Comparison of ENCODE assay signal across 24 cellular contexts in genomic region chr14:44154889-44155288, GRCh38.
DNase-seq lines count a peak whose midpoint lies in the region; ATAC-seq and TF ChIP-seq lines count a peak whose summit lies in the region.
"Had no signal": no experiment of that assay in that cellular context is flagged by ENCODE, and none has a peak within 500 bp of the region (broad histone marks: within the 10 kb centered on the region; RNA-seq: fewer than 3 reads in every experiment).

No MANE protein-coding gene starts in this region.

- H3K27me3 ChIP-seq in sigmoid colon, result no peaks in the 10 kb centered on the region

- no peak overlapping the region for H3K27ac Mint-ChIP-seq in effector memory CD8-positive, alpha-beta T cell
- H3K27ac Mint-ChIP-seq: CD4-positive, CD25-positive, alpha-beta regulatory T cell; GM23338 had no signal

- intact Hi-C loops in sigmoid colon (cut with DNase I), result no loop called here

- H3K27ac ChIP-seq in sigmoid colon, result no peak overlapping the region
- H3K27ac ChIP-seq: SK-N-MC had no signal

- TF ChIP-seq CTCF in cardiac fibroblast (IDR thresholded peaks at IDR 0.05; ENCODE audit: low read depth, low read length) (no peak), sigmoid colon (IDR thresholded peaks at IDR 0.05) (no peak)

- no peaks in the 10 kb centered on the region for H3K27me3 Mint-ChIP-seq in effector memory CD8-positive, alpha-beta T cell
- H3K27me3 Mint-ChIP-seq: CD4-positive, CD25-positive, alpha-beta regulatory T cell had no signal

- no peaks in the 10 kb centered on the region for H3K36me3 Mint-ChIP-seq in effector memory CD8-positive, alpha-beta T cell (ENCODE audit: insufficient read depth)
- H3K36me3 Mint-ChIP-seq: CD4-positive, CD25-positive, alpha-beta regulatory T cell had no signal

- H3K9me3 ChIP-seq in sigmoid colon, result no peaks in the 10 kb centered on the region

- H3K4me3 ChIP-seq in cardiac fibroblast (replicated peaks in 1 of 2; ENCODE audit: low read depth in 2 of 2, low read length in 2 of 2) (no peak overlapping the region), skeletal muscle cell (ENCODE audit: low read depth, low read length) (no peak overlapping the region), sigmoid colon (no peak overlapping the region)
- H3K4me3 ChIP-seq: GM12878, GM23338, K562, SK-N-MC had no signal

- H3K4me1 Mint-ChIP-seq in effector memory CD8-positive, alpha-beta T cell (ENCODE audit: low read depth in 2 of 2), result no peaks in the 10 kb centered on the region
- H3K4me1 Mint-ChIP-seq: CD4-positive, CD25-positive, alpha-beta regulatory T cell; GM23338 had no signal

- TF ChIP-seq EP300 in sigmoid colon (IDR thresholded peaks at IDR 0.05), result no peak

- ATAC-seq in effector memory CD8-positive, alpha-beta T cell (replicated peaks), result no peak
- ATAC-seq: GM12878, GM23338, HCT116, K562 had no signal

- DNase-seq in NCI-H2081 (lab: John Stamatoyannopoulos, UW) (peak; percentile 11 to 55), NCI-H2081 treated with DMSO at 0.1 percent for 48 hours (lab: John Stamatoyannopoulos, UW) (no peak), NCI-H2196 (lab: John Stamatoyannopoulos, UW; ENCODE audit: unreplicated experiment) (peak; percentile 39), cardiac fibroblast (ENCODE audit: low read depth in 2 of 2) (peak; percentile 12 to 35), skeletal muscle cell (ENCODE audit: low read depth) (peak; percentile 54), HuH-7.5 (ENCODE audit: low spot score) (no peak), sigmoid colon (no peak)
- no peak for DNase-seq in effector memory CD8-positive, alpha-beta T cell
- DNase-seq: 8988T; CD4-positive, CD25-positive, alpha-beta regulatory T cell; COR-L47; DMS 273 treated with DMSO at 0.1 percent for 48 hours; GF-D8; MV-4-11; NCI-H1417 treated with DMSO at 0.1 percent for 48 hours; NCI-H187 treated with DMSO at 0.1 percent for 48 hours; NCI-H345; NCI-H526 treated with DMSO at 0.1 percent for 48 hours; Right ventricle myocardium superior had no signal

- TF ChIP-seq POLR2A in sigmoid colon (IDR thresholded peaks at IDR 0.05), result no peak

- H3K4me3 Mint-ChIP-seq in effector memory CD8-positive, alpha-beta T cell, result no peak overlapping the region
- H3K4me3 Mint-ChIP-seq: CD4-positive, CD25-positive, alpha-beta regulatory T cell; GM23338 had no signal

- H3K9me3 Mint-ChIP-seq in effector memory CD8-positive, alpha-beta T cell, result peaks cover 11 to 15% of the 10 kb centered on the region in 2 donors

- H3K36me3 ChIP-seq in sigmoid colon, result no peaks in the 10 kb centered on the region

- H3K4me1 ChIP-seq in sigmoid colon, result no peaks in the 10 kb centered on the region

Comparison
In these comparisons a context has a peak if more than half of its experiments do, and no peak if none do; other contexts are left out.
1. DNase-seq: peak in NCI-H2081 (2 of 2), NCI-H2196 (single experiment), cardiac fibroblast (2 of 2) and skeletal muscle cell (single experiment); none in NCI-H2081 treated with DMSO at 0.1 percent for 48 hours (single experiment), effector memory CD8-positive, alpha-beta T cell (0 of 3), HuH-7.5 (single experiment) and sigmoid colon (single experiment).